Comparison of ENCODE assay signal across 39 cellular contexts in genomic region chr2:112886291-112886690, GRCh38. TPM values are rescaled to one million over a fixed set of nuclear protein-coding genes. Genes with fewer than 3 reads are reported as not detected.
"Had no signal": no experiment of that assay in that cellular context is flagged by ENCODE, and none has a peak within 500 bp of the region (broad histone marks: within the 10 kb centered on the region; RNA-seq: fewer than 3 reads in every experiment).

No MANE protein-coding gene starts in this region.

- ATAC-seq: activated CD4-positive, alpha-beta T cell treated with anti-CD3 and anti-CD28 coated beads for 36 hours; activated CD4-positive, CD25-positive, alpha-beta regulatory T cell treated with anti-CD3 and anti-CD28 coated beads, Interleukin-2, amount 50 U/mL, for 24 hours; activated CD8-positive, alpha-beta T cell treated with anti-CD3 and anti-CD28 coated beads for 36 hours; activated naive CD4-positive, alpha-beta T cell treated with anti-CD3 and anti-CD28 coated beads, Interleukin-2, amount 50 U/mL, for 72 hours; activated T-cell treated with anti-CD3 and anti-CD28 coated beads, Interleukin-2, amount 50 U/mL, for 4 hours; activated T-cell treated with anti-CD3 and anti-CD28 coated beads, Interleukin-2, amount 50 U/mL, for 72 hours; activated T-helper 17 cell treated with anti-CD3 and anti-CD28 coated beads, Interleukin-2, amount 50 U/mL, for 72 hours; body of pancreas; WTC11 had no signal

- H3K27ac ChIP-seq: adrenal gland, body of pancreas, brain microvascular endothelial cell, breast epithelium, WERI-Rb-1 had no signal

- H3K4me1 ChIP-seq: body of pancreas, breast epithelium had no signal

- H3K4me3 ChIP-seq: adrenal gland, body of pancreas, breast epithelium had no signal

- H3K36me3 ChIP-seq: adrenal gland, brain microvascular endothelial cell, breast epithelium, WERI-Rb-1 had no signal

- FAIRE-seq: astrocyte had no signal

- DNase-seq: activated CD4-positive, alpha-beta memory T cell treated with anti-CD3 and anti-CD28 coated beads for 36 hours; activated CD4-positive, alpha-beta T cell treated with anti-CD3 and anti-CD28 coated beads for 1 hour; activated CD4-positive, alpha-beta T cell treated with anti-CD3 and anti-CD28 coated beads for 36 hours; activated CD4-positive, alpha-beta T cell treated with anti-CD3 and anti-CD28 coated beads for 48 hours; activated CD4-positive, alpha-beta T cell treated with anti-CD3 and anti-CD28 coated beads, Interleukin-2, amount 10 ng/mL, durations not matched to agents 7 days and 5 days; activated CD4-positive, alpha-beta T cell treated with anti-CD3 and anti-CD28 coated beads, Interleukin-2, amount 50 U/mL, for 4 hours; activated CD4-positive, CD25-positive, alpha-beta regulatory T cell; activated CD8-positive, alpha-beta memory T cell treated with anti-CD3 and anti-CD28 coated beads, Interleukin-2, amount 50 U/mL, for 4 hours; activated CD8-positive, alpha-beta T cell treated with anti-CD3 and anti-CD28 coated beads for 36 hours; activated effector memory CD4-positive, alpha-beta T cell treated with anti-CD3 and anti-CD28 coated beads, Interleukin-2, amount 50 U/mL, for 16 hours; activated gamma-delta T cell treated with Interleukin-2 at 50 U/mL for 16 hours; activated naive CD4-positive, alpha-beta T cell; activated naive CD4-positive, alpha-beta T cell treated with anti-CD3 and anti-CD28 coated beads for 36 hours; activated naive CD4-positive, alpha-beta T cell treated with anti-CD3 and anti-CD28 coated beads, Interleukin-2, amount 50 U/mL, for 16 hours; activated naive CD8-positive, alpha-beta T cell treated with anti-CD3 and anti-CD28 coated beads for 36 hours; activated T-cell treated with anti-CD3 and anti-CD28 coated beads for 4 hours; activated T-cell treated with anti-CD3 and anti-CD28 coated beads, Interleukin-2, amount 50 U/mL, for 1 hour; activated T-cell treated with anti-CD3 and anti-CD28 coated beads, Interleukin-2, amount 50 U/mL, for 4 hours; activated T-cell treated with anti-CD3 and anti-CD28 coated beads, Interleukin-2, amount 50 U/mL, for 72 hours; adrenal gland; amniotic stem cell; aorta; body of pancreas; brain microvascular endothelial cell; central memory CD4-positive, alpha-beta T cell; T-helper 1 cell; T-helper 2 cell; T-helper 9 cell; WERI-Rb-1 had no signal

- H3K27me3 ChIP-seq: adrenal gland, body of pancreas, brain microvascular endothelial cell, breast epithelium had no signal

- H3K9me3 ChIP-seq: adrenal gland, body of pancreas, breast epithelium had no signal

RNA-seq across cellular contexts. Expression of gene IL37, which starts 24.7 kb away (rescaled TPM):
- total RNA-seq: activated CD4-positive, alpha-beta memory T cell treated with anti-CD3 and anti-CD28 coated beads for 36 hours; activated CD4-positive, alpha-beta T cell treated with anti-CD3 and anti-CD28 coated beads for 36 hours; activated CD4-positive, alpha-beta T cell treated with anti-CD3 and anti-CD28 coated beads, Interleukin-2, amount 10 ng/mL, durations not matched to agents 7 days and 5 days; activated CD8-positive, alpha-beta memory T cell treated with anti-CD3 and anti-CD28 coated beads for 36 hours; activated CD8-positive, alpha-beta T cell treated with anti-CD3 and anti-CD28 coated beads for 36 hours; activated naive CD4-positive, alpha-beta T cell treated with anti-CD3 and anti-CD28 coated beads for 36 hours; activated naive CD8-positive, alpha-beta T cell treated with anti-CD3 and anti-CD28 coated beads for 36 hours; activated T-cell treated with anti-CD3 and anti-CD28 coated beads, Interleukin-2, amount 50 U/mL, for 4 hours; activated T-cell treated with anti-CD3 and anti-CD28 coated beads, Interleukin-2, amount 50 U/mL, for 72 hours; activated T-helper 1 cell treated with anti-CD3 and anti-CD28 coated beads, Interleukin-12 subunit alpha, Interleukin-12 subunit beta, Interleukin-2, Interleukin-4 antibody, amounts not matched to agents 30 ng/mL and 10 ng/mL and 1 ng/mL, durations not matched to agents 14 hours and 24 hours and 36 hours; adrenal gland; aorta; astrocyte; body of pancreas; breast epithelium; cardiac septum; cerebellum had no signal
- polyA plus RNA-seq: adrenal gland, aorta had no signal

RNA-seq across cellular contexts. Expression of gene IL1B, which starts 49.7 kb away (rescaled TPM):
- total RNA-seq: activated CD4-positive, alpha-beta T cell treated with anti-CD3 and anti-CD28 coated beads, Interleukin-2, amount 10 ng/mL, durations not matched to agents 7 days and 5 days; activated CD8-positive, alpha-beta memory T cell treated with anti-CD3 and anti-CD28 coated beads for 36 hours; activated CD8-positive, alpha-beta T cell treated with anti-CD3 and anti-CD28 coated beads for 36 hours; activated naive CD4-positive, alpha-beta T cell treated with anti-CD3 and anti-CD28 coated beads for 36 hours; activated naive CD8-positive, alpha-beta T cell treated with anti-CD3 and anti-CD28 coated beads for 36 hours; astrocyte; WTC11 had no signal
